Comparison of ENCODE assay signal across 19 cellular contexts in genomic region chr12:83197483-83197914, GRCh38.
DNase-seq lines count a peak whose midpoint lies in the region; ATAC-seq and TF ChIP-seq lines count a peak whose summit lies in the region.
"Had no signal": no experiment of that assay in that cellular context is flagged by ENCODE, and none has a peak within 500 bp of the region (broad histone marks: within the 10 kb centered on the region; RNA-seq: fewer than 3 reads in every experiment).

No MANE protein-coding gene starts in this region.

- H3K27ac Mint-ChIP-seq in WTC11, result peak overlapping the region; percentile 88

- TF ChIP-seq CTCF in WTC11 (IDR thresholded peaks at IDR 0.05) (no peak), colonic mucosa (IDR thresholded peaks at IDR 0.05) (no peak)

- H3K36me3 ChIP-seq in HAP-1 (replicated peaks), result no peaks in the 10 kb centered on the region
- no peaks in the 10 kb centered on the region for H3K36me3 ChIP-seq in iPS-18a (ENCODE audit: control insufficient read depth, low read depth, low read length)
- H3K36me3 ChIP-seq in colonic mucosa, result no peaks in the 10 kb centered on the region
- H3K36me3 ChIP-seq: SJCRH30 had no signal

- POLR2A ChIA-PET in WTC11 (lab: Charles Lee), result no interaction called here

- H3K9ac ChIP-seq in iPS-18a (ENCODE audit: low read length), result peak overlapping the region; percentile 33
- no peak overlapping the region for H3K9ac ChIP-seq in colonic mucosa (ENCODE audit: low read depth in 2 of 2, low read length in 2 of 2)

- CTCF ChIA-PET in WTC11 (lab: Charles Lee), result no interaction called here

- no peaks in the 10 kb centered on the region for H3K27me3 Mint-ChIP-seq in WTC11 (ENCODE audit: low read depth)

- H3K27ac ChIP-seq in iPS-18a (ENCODE audit: low read length), result peak overlapping the region; percentile 86
- no peak overlapping the region for H3K27ac ChIP-seq in colonic mucosa
- H3K27ac ChIP-seq: HL-60, SJCRH30 had no signal

- H3K4me3 ChIP-seq in HAP-1, result no peak overlapping the region
- H3K4me3 ChIP-seq in iPS-18a (ENCODE audit: low read length), result peak overlapping the region; percentile 48
- no peak overlapping the region for H3K4me3 ChIP-seq in colonic mucosa
- H3K4me3 ChIP-seq: SJCRH30 had no signal

- ATAC-seq in WTC11, result peak; percentile 82

- peak; percentile 36 to 82 for DNase-seq in HAP-1 (ENCODE audit: low spot score in 2 of 2)
- DNase-seq in WTC11 (ENCODE audit: low spot score), result no peak
- DNase-seq in NCI-H524 (lab: John Stamatoyannopoulos, UW), result no peak
- DNase-seq in colonic mucosa, result no peak
- DNase-seq in midbrain (lab: John Stamatoyannopoulos, UW), result no peak
- DNase-seq in activated CD8-positive, alpha-beta memory T cell treated with anti-CD3 and anti-CD28 coated beads for 24 hours, result no peak
- DNase-seq: CD4-positive, CD25-positive, alpha-beta regulatory T cell; DND-41; GDM1; IMR-90; NCI-H1694; NCI-H2081; NCI-H2171; NCI-H345; NCI-H524 treated with DMSO at 0.1 percent for 48 hours; NCI-H82; SJCRH30 had no signal

- H3K4me1 ChIP-seq in HAP-1 (peaks cover 28% of the 10 kb centered on the region), iPS-18a (ENCODE audit: control insufficient read depth, low read depth, low read length) (peaks cover 42% of the 10 kb centered on the region), colonic mucosa (no peaks in the 10 kb centered on the region)
- H3K4me1 ChIP-seq: SJCRH30 had no signal

- peak overlapping the region; percentile 45 for H3K4me3 Mint-ChIP-seq in WTC11
- H3K4me3 Mint-ChIP-seq: CD4-positive, CD25-positive, alpha-beta regulatory T cell had no signal

- 0 out of 2 replicates have a peak, but pooled peaks cover 3% of the 10 kb centered on the region for H3K36me3 Mint-ChIP-seq in WTC11
- H3K36me3 Mint-ChIP-seq: CD4-positive, CD25-positive, alpha-beta regulatory T cell had no signal

- H3K9me3 Mint-ChIP-seq in WTC11, result peaks cover 8% of the 10 kb centered on the region

- H3K27me3 ChIP-seq in HAP-1 (ENCODE audit: low read depth), result no peaks in the 10 kb centered on the region
- H3K27me3 ChIP-seq in iPS-18a (ENCODE audit: control insufficient read depth, insufficient read depth, low read length), result no peaks in the 10 kb centered on the region
- no peaks in the 10 kb centered on the region for H3K27me3 ChIP-seq in colonic mucosa
- H3K27me3 ChIP-seq: SJCRH30 had no signal

- in situ Hi-C loops in HAP-1 (cut with MboI; ENCODE audit: low sequenced_read_pairs), result no loop called here

- H3K9me3 ChIP-seq in HAP-1 (no peaks in the 10 kb centered on the region), iPS-18a (ENCODE audit: control insufficient read depth, low read depth, low read length) (no peaks in the 10 kb centered on the region), colonic mucosa (no peaks in the 10 kb centered on the region)
- H3K9me3 ChIP-seq: SJCRH30 had no signal

- intact Hi-C loops in colonic mucosa (cut with DNase I), result no loop called here

- H3K4me1 Mint-ChIP-seq in WTC11, result peaks cover 56% of the 10 kb centered on the region

TF ChIP-seq in WTC11, 78 proteins besides CTCF, POLR2A, EP300 and RAD21:
- TF ChIP-seq, protein P1, sequence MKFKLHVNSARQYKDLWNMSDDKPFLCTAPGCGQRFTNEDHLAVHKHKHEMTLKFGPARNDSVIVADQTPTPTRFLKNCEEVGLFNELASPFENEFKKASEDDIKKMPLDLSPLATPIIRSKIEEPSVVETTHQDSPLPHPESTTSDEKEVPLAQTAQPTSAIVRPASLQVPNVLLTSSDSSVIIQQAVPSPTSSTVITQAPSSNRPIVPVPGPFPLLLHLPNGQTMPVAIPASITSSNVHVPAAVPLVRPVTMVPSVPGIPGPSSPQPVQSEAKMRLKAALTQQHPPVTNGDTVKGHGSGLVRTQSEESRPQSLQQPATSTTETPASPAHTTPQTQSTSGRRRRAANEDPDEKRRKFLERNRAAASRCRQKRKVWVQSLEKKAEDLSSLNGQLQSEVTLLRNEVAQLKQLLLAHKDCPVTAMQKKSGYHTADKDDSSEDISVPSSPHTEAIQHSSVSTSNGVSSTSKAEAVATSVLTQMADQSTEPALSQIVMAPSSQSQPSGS (CRISPR knock-in tag; IDR thresholded peaks at IDR 0.05; ENCODE audit: borderline replicate concordance, low read depth), result no peak
- 0 out of 2 replicates have a peak, but pooled peaks have one; percentile 16 for TF ChIP-seq TEAD1 (CRISPR knock-in tag; IDR thresholded peaks at IDR 0.05)

Comparison
In these comparisons a context has a peak if more than half of its experiments do, and no peak if none do; other contexts are left out.
1. DNase-seq: peak in HAP-1 (2 of 2); none in WTC11 (single experiment), NCI-H524 (0 of 2), colonic mucosa (single experiment), midbrain (single experiment) and activated CD8-positive, alpha-beta memory T cell treated with anti-CD3 and anti-CD28 coated beads for 24 hours (single experiment).